Comparison of ENCODE assay signal across 7 cellular contexts in the genomic region with DNA sequence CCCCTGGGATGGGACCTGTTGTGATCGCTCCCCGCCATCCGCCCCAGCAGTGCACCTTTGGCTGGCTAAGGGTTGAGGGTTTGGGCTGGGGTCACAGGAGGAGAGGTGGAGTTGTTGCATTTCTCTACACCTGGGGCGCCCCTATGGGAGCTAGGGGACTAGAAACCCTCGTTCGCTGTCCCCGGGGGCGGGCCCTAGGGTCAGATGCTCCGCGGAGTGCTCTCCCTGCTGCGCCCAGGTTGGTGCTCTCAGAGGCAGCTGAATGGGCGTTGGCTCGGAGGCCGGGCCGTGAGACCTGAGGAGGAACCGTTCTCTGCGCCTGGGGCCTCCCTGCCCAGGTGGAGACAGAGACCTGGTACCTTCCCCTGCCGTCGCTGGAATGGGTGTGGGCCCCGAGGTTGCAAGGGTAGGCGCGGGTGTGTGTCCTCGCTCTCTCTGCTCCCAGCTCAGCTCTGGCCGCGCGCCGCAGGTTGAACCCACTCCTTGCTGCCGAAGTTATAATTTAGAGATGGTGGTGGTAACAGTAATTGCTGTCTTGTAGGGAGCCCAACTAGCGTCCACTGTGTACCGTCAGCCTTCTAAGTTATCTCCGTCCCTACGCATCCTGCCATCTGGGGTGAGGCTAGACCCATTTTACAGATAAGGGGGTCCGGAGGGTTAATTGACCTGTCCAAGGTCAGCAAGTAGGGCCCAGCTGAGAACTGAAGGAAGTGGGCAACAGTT. TPM values are rescaled to one million over a fixed set of nuclear protein-coding genes. Genes with fewer than 3 reads are reported as not detected.
DNase-seq lines count a peak whose midpoint lies in the region; ATAC-seq and TF ChIP-seq lines count a peak whose summit lies in the region.

No MANE protein-coding gene starts in this region.

- H2BK15ac ChIP-seq in IMR-90 (ENCODE audit: low read depth, low read length): peak overlapping the region; percentile 33; the same call in 1 of the 3 replicates

- H3K56ac ChIP-seq in IMR-90 (ENCODE audit: extremely low read depth, insufficient read depth, low read length): peak overlapping the region; percentile 68

- ATAC-seq in GM18907 (IDR thresholded peaks at IDR 0.05; ENCODE audit: unreplicated experiment): peak; percentile 17
- ATAC-seq in IMR-90 (ENCODE audit: low read depth): no peak
- no peak for ATAC-seq in GM19397 (IDR thresholded peaks at IDR 0.05; ENCODE audit: unreplicated experiment)
- no peak for ATAC-seq in GM21381 (IDR thresholded peaks at IDR 0.05; ENCODE audit: unreplicated experiment)

- peaks cover 38% of the 10 kb centered on the region for H3K9me1 ChIP-seq in IMR-90 (ENCODE audit: insufficient read depth, low read length)

- no TSS peak for BruUV-seq in IMR-90 (replicated peaks; lab: Mats Ljungman, UMichigan)

- no peaks in the 10 kb centered on the region for H3K36me3 ChIP-seq in IMR-90 (ENCODE audit: control insufficient read depth, insufficient read depth, low read length)

- H3K4me3 ChIP-seq in IMR-90 (ENCODE audit: insufficient read depth, low read depth, low read length): peak overlapping the region; percentile 95
- H3K4me3 ChIP-seq in fibroblast of pulmonary artery (replicated peaks; ENCODE audit: low read depth, low read length): peak overlapping the region; percentile 98

- peak overlapping the region; percentile 80 for H3K27ac ChIP-seq in IMR-90 (ENCODE audit: insufficient read depth, low read length)

- H2BK120ac ChIP-seq in IMR-90 (ENCODE audit: low read depth, low read length): peak overlapping the region; percentile 71

- CTCF ChIA-PET in IMR-90 (lab: Yijun Ruan, JAX): interaction anchor here (0.5 to 2.7 kb wide), 6 partner anchors 44 to 163 kb away, joined by 3 to 13 read pairs (median 4); no protein-coding TSS in a partner anchor

- no peaks in the 10 kb centered on the region for H3K9me3 ChIP-seq in IMR-90 (ENCODE audit: control insufficient read depth, insufficient read depth, low read length)

- H4K20me1 ChIP-seq in IMR-90 (ENCODE audit: insufficient read depth, low read length): peaks cover 58% of the 10 kb centered on the region

- TF ChIP-seq RAD21 in IMR-90 (IDR thresholded peaks at IDR 0.05; ENCODE audit: low read length): no peak; the same call in 1 of the 2 replicates

- H2BK5ac ChIP-seq in IMR-90 (ENCODE audit: low read depth, low read length, poor library complexity, severe bottlenecking): peak overlapping the region; percentile 89

- peak overlapping the region; percentile 98 for H3K4me2 ChIP-seq in IMR-90 (ENCODE audit: low read depth, low read length)

- H2AK5ac ChIP-seq in IMR-90 (ENCODE audit: low read depth, low read length): peak overlapping the region; percentile 69

- peak overlapping the region in 1 of 2 experiments; percentile 80; a peak in 2 of 4 replicates for H4K8ac ChIP-seq in IMR-90 (ENCODE audit: low read depth in 2 of 2, low read length in 2 of 2)

- H3K18ac ChIP-seq in IMR-90 (ENCODE audit: low read depth, low read length): peak overlapping the region; percentile 37

- H3K14ac ChIP-seq in IMR-90 (replicated peaks; ENCODE audit: low read depth, low read length): peak overlapping the region; percentile 99

- H4K91ac ChIP-seq in IMR-90 (ENCODE audit: insufficient read depth, low read depth, low read length): peak overlapping the region; percentile 78

- H3K27me3 ChIP-seq in IMR-90 (ENCODE audit: control insufficient read depth, insufficient read depth, low read length): no peaks in the 10 kb centered on the region

- in situ Hi-C loops in IMR-90 (cut with MboI; ENCODE audit: low sequenced_read_pairs): loop anchor here (10.0 kb wide), 1 partner anchor 296 kb away; a partner anchor contains a TSS

- POLR2A ChIA-PET in IMR-90 (lab: Charles Lee; ENCODE audit: unreplicated experiment): no interaction called here

- peak overlapping the region; percentile 99 for H3K4ac ChIP-seq in IMR-90 (ENCODE audit: low read depth, low read length)

- peak overlapping the region; percentile 37 for H4K5ac ChIP-seq in IMR-90 (ENCODE audit: low read depth, low read length)

- H2AK9ac ChIP-seq in IMR-90 (replicated peaks; ENCODE audit: low read depth, low read length, poor library complexity): peak overlapping the region; percentile 94

- peaks cover 0 to 63% of the 10 kb centered on the region in 2 experiments; a peak in 2 of 4 replicates for H3K79me1 ChIP-seq in IMR-90 (ENCODE audit: low read depth in 1 of 2, low read length in 2 of 2)

- no peak for TF ChIP-seq POLR2A in IMR-90 (IDR thresholded peaks at IDR 0.05; ENCODE audit: low read depth, low read length)

- TF ChIP-seq CTCF in IMR-90 (conservative IDR thresholded peaks at IDR 0.05; ENCODE audit: low read depth, low read length) (no peak), fibroblast of pulmonary artery (IDR thresholded peaks at IDR 0.05; ENCODE audit: low read length, missing control alignments) (no peak)

- H2AFZ ChIP-seq in IMR-90 (replicated peaks; ENCODE audit: low read length, poor library complexity): peak overlapping the region; percentile 92

- no peak for DNase-seq in IMR-90
- peak; percentile 58 for DNase-seq in activated T-cell treated with anti-CD3 and anti-CD28 coated beads, Interleukin-2, amount 50 U/mL, for 1 hour
- DNase-seq in fibroblast of pulmonary artery (ENCODE audit: low read depth): no peak
- DNase-seq in posterior cingulate gyrus: peak in 7 of 10 donors; percentile 14 to 88 (median 30)

- peak overlapping the region; percentile 18; the same call in 1 of the 2 replicates for H2BK20ac ChIP-seq in IMR-90 (ENCODE audit: low read depth, low read length)

- H3K4me1 ChIP-seq in IMR-90 (ENCODE audit: control insufficient read depth, insufficient read depth, low read length): peaks cover 24% of the 10 kb centered on the region

- peak overlapping the region; percentile 100 for H3K23ac ChIP-seq in IMR-90 (ENCODE audit: low read depth, low read length)

- dilution Hi-C loops in IMR-90 (cut with HindIII; ENCODE audit: low sequenced_read_pairs, unreplicated experiment): no loop called here

- intact Hi-C loops in IMR-90 (cut with micrococcal nuclease) (loop anchor here (2.0 to 5.0 kb wide), 7 partner anchors 47 to 293 kb away; no protein-coding TSS in a partner anchor), posterior cingulate gyrus (cut with DNase I) (loop anchor here (5.0 to 10.0 kb wide), 2 partner anchors 168 to 296 kb away; a partner anchor contains a TSS)

- H3K9ac ChIP-seq in IMR-90 (ENCODE audit: low read depth, low read length): peak overlapping the region; percentile 91

- WGBS in IMR-90 (ENCODE audit: extremely low coverage in 2 of 2, insufficient read length in 1 of 2), 2 experiments: 6% methylated on average over 13 of the region's 33 CpGs; no CpG with 5 or more reads in 1 of the 2 experiments

TF ChIP-seq in IMR-90, 13 proteins besides CTCF, POLR2A, EP300 and RAD21:
- TF ChIP-seq BHLHE40 (IDR thresholded peaks at IDR 0.05; ENCODE audit: low read depth, low read length) (no peak), MAZ (IDR thresholded peaks at IDR 0.05; ENCODE audit: borderline replicate concordance, low read depth, low read length) (no peak), FOS (IDR thresholded peaks at IDR 0.05; ENCODE audit: low read depth, low read length) (no peak), RCOR1 (IDR thresholded peaks at IDR 0.05; ENCODE audit: insufficient replicate concordance, low read length) (no peak), MAFK (IDR thresholded peaks at IDR 0.05; ENCODE audit: low read depth, low read length) (no peak), MXI1 (IDR thresholded peaks at IDR 0.05; ENCODE audit: borderline replicate concordance, low read depth, low read length) (no peak), NFE2L2 (IDR thresholded peaks at IDR 0.05; ENCODE audit: low read depth, low read length) (no peak), CEBPB (IDR thresholded peaks at IDR 0.05; ENCODE audit: low read depth, low read length) (no peak), SMC3 (IDR thresholded peaks at IDR 0.05; ENCODE audit: low read depth, low read length) (no peak), RFX5 (IDR thresholded peaks at IDR 0.05; ENCODE audit: low read depth, low read length) (no peak), CHD1 (IDR thresholded peaks at IDR 0.05; ENCODE audit: low read depth, low read length) (no peak)
- TF ChIP-seq, protein P1, sequence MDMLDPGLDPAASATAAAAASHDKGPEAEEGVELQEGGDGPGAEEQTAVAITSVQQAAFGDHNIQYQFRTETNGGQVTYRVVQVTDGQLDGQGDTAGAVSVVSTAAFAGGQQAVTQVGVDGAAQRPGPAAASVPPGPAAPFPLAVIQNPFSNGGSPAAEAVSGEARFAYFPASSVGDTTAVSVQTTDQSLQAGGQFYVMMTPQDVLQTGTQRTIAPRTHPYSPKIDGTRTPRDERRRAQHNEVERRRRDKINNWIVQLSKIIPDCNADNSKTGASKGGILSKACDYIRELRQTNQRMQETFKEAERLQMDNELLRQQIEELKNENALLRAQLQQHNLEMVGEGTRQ (IDR thresholded peaks at IDR 0.05; ENCODE audit: low read depth, low read length): no peak
- TF ChIP-seq, protein P2, sequence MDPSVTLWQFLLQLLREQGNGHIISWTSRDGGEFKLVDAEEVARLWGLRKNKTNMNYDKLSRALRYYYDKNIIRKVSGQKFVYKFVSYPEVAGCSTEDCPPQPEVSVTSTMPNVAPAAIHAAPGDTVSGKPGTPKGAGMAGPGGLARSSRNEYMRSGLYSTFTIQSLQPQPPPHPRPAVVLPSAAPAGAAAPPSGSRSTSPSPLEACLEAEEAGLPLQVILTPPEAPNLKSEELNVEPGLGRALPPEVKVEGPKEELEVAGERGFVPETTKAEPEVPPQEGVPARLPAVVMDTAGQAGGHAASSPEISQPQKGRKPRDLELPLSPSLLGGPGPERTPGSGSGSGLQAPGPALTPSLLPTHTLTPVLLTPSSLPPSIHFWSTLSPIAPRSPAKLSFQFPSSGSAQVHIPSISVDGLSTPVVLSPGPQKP (IDR thresholded peaks at IDR 0.05; ENCODE audit: borderline replicate concordance, low read depth, low read length): no peak

RNA-seq across cellular contexts. Expression of a gene that starts 1.0 kb away (rescaled TPM):
- 124 and 136 TPM in 2 replicates for total RNA-seq in IMR-90 (2012; rRNA removed)
- polyA plus RNA-seq in IMR-90 (2012; rRNA removed): 78.0 and 81.4 TPM in 2 replicates
- polyA plus RNA-seq in IMR-90 (2012; cell fraction: cytosol; rRNA removed): 22.2 and 37.9 TPM in 2 replicates
- 338 and 411 TPM in 2 replicates for polyA plus RNA-seq in IMR-90 (2012; cell fraction: nucleus; rRNA removed; ENCODE audit: low replicate concordance)

Comparison
In these comparisons a context has a peak if more than half of its experiments do, and no peak if none do; other contexts are left out.
1. DNase-seq: peak in activated T-cell treated with anti-CD3 and anti-CD28 coated beads, Interleukin-2, amount 50 U/mL, for 1 hour (single experiment) and posterior cingulate gyrus (7 of 10); none in IMR-90 (single experiment) and fibroblast of pulmonary artery (single experiment).